In the genomic region with DNA sequence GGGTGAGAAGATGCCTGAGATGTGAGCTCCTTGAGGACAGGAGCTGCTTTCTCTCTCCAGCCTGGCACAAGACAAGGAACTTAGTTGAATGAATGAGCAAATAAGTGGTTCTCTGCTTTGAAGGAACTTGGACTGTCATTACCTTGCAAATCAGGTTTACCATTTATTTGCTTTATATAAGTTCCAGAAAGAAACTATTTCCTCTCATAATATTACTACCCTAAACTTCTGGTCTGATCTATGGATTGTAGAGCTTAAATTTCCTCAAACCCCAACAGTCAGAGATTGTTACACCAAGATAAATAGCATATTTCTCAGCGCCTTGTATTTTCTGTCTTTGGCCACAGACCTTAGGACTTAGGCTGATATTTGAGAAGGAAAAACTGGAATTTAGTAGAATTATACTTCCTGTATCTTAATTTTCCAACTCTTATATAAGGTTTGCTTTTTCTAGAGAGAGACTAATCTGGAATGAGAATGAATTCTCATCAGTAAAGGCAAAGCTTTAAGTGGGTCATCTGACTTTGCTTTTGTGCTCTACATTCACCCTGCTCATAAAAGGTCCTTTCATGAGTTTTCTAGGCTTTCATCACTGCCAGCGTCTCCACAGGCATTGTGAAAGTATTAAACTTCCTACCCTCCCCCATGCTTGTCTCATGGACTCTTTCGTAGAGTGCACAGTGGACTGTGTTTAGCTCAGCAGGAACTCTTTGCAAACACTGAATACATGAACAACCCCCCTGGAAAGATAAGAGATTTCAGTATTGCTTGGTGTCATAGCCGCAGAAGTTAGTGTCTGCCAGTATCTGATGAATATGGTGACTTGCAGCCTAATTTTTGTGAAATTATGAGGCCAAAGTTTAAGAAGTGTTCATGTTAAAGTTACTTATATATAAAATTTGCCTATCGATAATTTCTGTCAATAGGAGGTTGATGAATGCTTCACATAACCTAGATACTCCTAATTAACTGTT, we compare ENCODE assay signal across 10 cellular contexts.
A peak's percentile ranks its signal among the peaks of the same experiment; 100 is the strongest.
DNase-seq lines count a peak whose midpoint lies in the region; ATAC-seq and TF ChIP-seq lines count a peak whose summit lies in the region.
"Had no signal": no experiment of that assay in that cellular context is flagged by ENCODE, and none has a peak within 500 bp of the region (broad histone marks: within the 10 kb centered on the region; RNA-seq: fewer than 3 reads in every experiment).

No MANE protein-coding gene starts in this region.

- ATAC-seq in omental fat pad (ENCODE audit: low FRiP score), result peak; percentile 48
- no peak for ATAC-seq in GM18907 (IDR thresholded peaks at IDR 0.05; ENCODE audit: unreplicated experiment)
- ATAC-seq: stimulated activated memory B cell treated with anti-CD40 and anti-IgM and Interleukin-4, amounts not matched to agents 10 μg/mL and 1 μg/mL and 100 μg/mL, for 72 hours had no signal

- no peak overlapping the region for H3K4me3 ChIP-seq in fibroblast of the aortic adventitia (ENCODE audit: low read depth, low read length)

- DNase-seq in GF-D8 (lab: John Stamatoyannopoulos, UW), result peak; percentile 90
- peak; percentile 32 for DNase-seq in SIG-M5 (lab: John Stamatoyannopoulos, UW)
- DNase-seq in fibroblast of the aortic adventitia (ENCODE audit: low read depth), result peak; percentile 65
- no peak for DNase-seq in omental fat pad (ENCODE audit: low spot score)
- no peak for DNase-seq in iPS-NIHi7 (ENCODE audit: extremely low spot score)
- DNase-seq in activated effector memory CD4-positive, alpha-beta T cell treated with anti-CD3 and anti-CD28 coated beads, Interleukin-2, amount 50 U/mL, for 16 hours, result no peak
- DNase-seq in NCI-H2171 (lab: John Stamatoyannopoulos, UW), result no peak
- DNase-seq: activated B cell treated with CpG ODN at 0.5 μM for 24 hours had no signal

- TF ChIP-seq CTCF in fibroblast of the aortic adventitia (IDR thresholded peaks at IDR 0.05; ENCODE audit: insufficient read depth, low read length), result no peak
- no peak for TF ChIP-seq CTCF in omental fat pad (IDR thresholded peaks at IDR 0.05)

Comparison
In these comparisons a context has a peak if more than half of its experiments do, and no peak if none do; other contexts are left out.
1. DNase-seq: peak in GF-D8 (single experiment), SIG-M5 (single experiment) and fibroblast of the aortic adventitia (single experiment); none in omental fat pad (single experiment), iPS-NIHi7 (single experiment), activated effector memory CD4-positive, alpha-beta T cell treated with anti-CD3 and anti-CD28 coated beads, Interleukin-2, amount 50 U/mL, for 16 hours (single experiment) and NCI-H2171 (single experiment).